17 cellular contexts compared by ENCODE assay signal in genomic region chr1:160227045-160227444, GRCh38. TPM values are rescaled to one million over a fixed set of nuclear protein-coding genes. Genes with fewer than 3 reads are reported as not detected.
DNase-seq lines count a peak whose midpoint lies in the region; ATAC-seq and TF ChIP-seq lines count a peak whose summit lies in the region.
"Had no signal": no experiment of that assay in that cellular context is flagged by ENCODE, and none has a peak within 500 bp of the region (broad histone marks: within the 10 kb centered on the region; RNA-seq: fewer than 3 reads in every experiment).

No MANE protein-coding gene starts in this region.

- H3K4me1 ChIP-seq in lower lobe of right lung (peaks cover 11% of the 10 kb centered on the region), upper lobe of right lung (no peaks in the 10 kb centered on the region)

- H3K36me3 ChIP-seq in lower lobe of right lung (peaks cover 100% of the 10 kb centered on the region), upper lobe of right lung (peaks cover 98% of the 10 kb centered on the region)

- H3K9me3 Mint-ChIP-seq in activated CD4-positive, alpha-beta T cell treated with anti-CD3 and anti-CD28 coated beads, Interleukin-2, amount 10 ng/mL, durations not matched to agents 24 days and 14 days, result no peaks in the 10 kb centered on the region
- H3K9me3 Mint-ChIP-seq: CD4-positive, alpha-beta T cell; GM23338 had no signal

- H3K4me3 ChIP-seq in lower lobe of right lung, result no peak overlapping the region
- no peak overlapping the region for H3K4me3 ChIP-seq in upper lobe of right lung
- H3K4me3 ChIP-seq: GM12878, GM23338 had no signal

- TF ChIP-seq CTCF in lower lobe of right lung (IDR thresholded peaks at IDR 0.05), result no peak
- TF ChIP-seq CTCF in upper lobe of right lung (IDR thresholded peaks at IDR 0.05), result no peak

- peaks cover 59% of the 10 kb centered on the region for H3K36me3 Mint-ChIP-seq in activated CD4-positive, alpha-beta T cell treated with anti-CD3 and anti-CD28 coated beads, Interleukin-2, amount 10 ng/mL, durations not matched to agents 24 days and 14 days (ENCODE audit: low read depth)

- peak; percentile 27 for ATAC-seq in HG02610 (IDR thresholded peaks at IDR 0.05; ENCODE audit: unreplicated experiment)
- peak; percentile 78 to 81 for ATAC-seq in lower lobe of right lung
- peak; percentile 86 for ATAC-seq in upper lobe of right lung
- ATAC-seq: GM23338 had no signal

- H3K27ac Mint-ChIP-seq in activated CD4-positive, alpha-beta T cell treated with anti-CD3 and anti-CD28 coated beads, Interleukin-2, amount 10 ng/mL, durations not matched to agents 24 days and 14 days, result peak overlapping the region; percentile 17
- H3K27ac Mint-ChIP-seq: B cell; CD4-positive, alpha-beta T cell; GM23338 had no signal

- intact Hi-C loops in activated CD4-positive, alpha-beta T cell treated with anti-CD3 and anti-CD28 coated beads, Interleukin-2, amount 10 ng/mL, durations not matched to agents 24 days and 14 days (cut with micrococcal nuclease), result loop anchor here (5.0 kb wide), 1 partner anchor 35 kb away; the partner anchor contains the start of gene CASQ1
- intact Hi-C loops in lower lobe of right lung (cut with DNase I), result no loop called here
- intact Hi-C loops in upper lobe of right lung (cut with DNase I), result no loop called here

- no peaks in the 10 kb centered on the region for H3K27me3 Mint-ChIP-seq in activated CD4-positive, alpha-beta T cell treated with anti-CD3 and anti-CD28 coated beads, Interleukin-2, amount 10 ng/mL, durations not matched to agents 24 days and 14 days
- H3K27me3 Mint-ChIP-seq: B cell; CD4-positive, alpha-beta T cell had no signal

- H3K9me3 ChIP-seq in lower lobe of right lung (no peaks in the 10 kb centered on the region), upper lobe of right lung (no peaks in the 10 kb centered on the region)

- H3K4me1 Mint-ChIP-seq in activated CD4-positive, alpha-beta T cell treated with anti-CD3 and anti-CD28 coated beads, Interleukin-2, amount 10 ng/mL, durations not matched to agents 24 days and 14 days, result no peaks in the 10 kb centered on the region
- H3K4me1 Mint-ChIP-seq: B cell, GM23338 had no signal

- H3K4me3 Mint-ChIP-seq in activated CD4-positive, alpha-beta T cell treated with anti-CD3 and anti-CD28 coated beads, Interleukin-2, amount 10 ng/mL, durations not matched to agents 24 days and 14 days, result no peak overlapping the region
- H3K4me3 Mint-ChIP-seq: B cell; CD4-positive, alpha-beta T cell; GM23338 had no signal

- no peak overlapping the region for H3K27ac ChIP-seq in lower lobe of right lung
- no peak overlapping the region for H3K27ac ChIP-seq in upper lobe of right lung

- DNase-seq in activated CD4-positive, alpha-beta T cell treated with anti-CD3 and anti-CD28 coated beads, Interleukin-2, amount 10 ng/mL, durations not matched to agents 24 days and 14 days, result no peak
- no peak for DNase-seq in activated CD4-positive, alpha-beta T cell treated with anti-CD3 and anti-CD28 coated beads for 48 hours
- DNase-seq in lower lobe of right lung (no peak), upper lobe of right lung (no peak), HT-29 (ENCODE audit: low spot score) (no peak), NK-92 (lab: John Stamatoyannopoulos, UW; ENCODE audit: unreplicated experiment) (no peak)
- DNase-seq: C1 segment of cervical spinal cord; Calu3; CD4-positive, alpha-beta T cell; DMS 273 treated with DMSO at 0.1 percent for 48 hours; DMS79; H7 had no signal

- H3K27me3 ChIP-seq in lower lobe of right lung (ENCODE audit: low read depth) (no peaks in the 10 kb centered on the region), upper lobe of right lung (no peaks in the 10 kb centered on the region)

RNA-seq across cellular contexts. Expression of gene PEA15, which starts 21.9 kb away (rescaled TPM):
- 70.2 and 70.9 TPM in 2 replicates for total RNA-seq in activated CD4-positive, alpha-beta T cell treated with anti-CD3 and anti-CD28 coated beads, Interleukin-2, amount 10 ng/mL, durations not matched to agents 24 days and 14 days
- total RNA-seq in lower lobe of right lung (132 TPM), upper lobe of right lung (175 TPM)
- 31.6 and 38.7 TPM in 2 replicates for total RNA-seq in HT-29 (2014; rRNA removed; shearing (Covaris generic))

RNA-seq across cellular contexts. Expression of gene DCAF8, which starts 35.3 kb away (rescaled TPM):
- total RNA-seq in activated CD4-positive, alpha-beta T cell treated with anti-CD3 and anti-CD28 coated beads, Interleukin-2, amount 10 ng/mL, durations not matched to agents 24 days and 14 days, result 117 and 121 TPM in 2 replicates
- total RNA-seq in lower lobe of right lung, result 114 TPM
- total RNA-seq in upper lobe of right lung, result 130 TPM
- 54.1 and 69.3 TPM in 2 replicates for total RNA-seq in HT-29 (2014; rRNA removed; shearing (Covaris generic))

RNA-seq across cellular contexts. Expression of gene CASQ1, which starts 36.7 kb away (rescaled TPM):
- total RNA-seq in activated CD4-positive, alpha-beta T cell treated with anti-CD3 and anti-CD28 coated beads, Interleukin-2, amount 10 ng/mL, durations not matched to agents 24 days and 14 days, result not detected in 2 replicates
- total RNA-seq in lower lobe of right lung, result 0.27 TPM
- total RNA-seq in upper lobe of right lung, result 0.41 TPM
- total RNA-seq in HT-29 (2014; rRNA removed; shearing (Covaris generic)), result not detected in 2 replicates
- total RNA-seq: B cell; Calu3; CD4-positive, alpha-beta T cell; HT1080 had no signal

RNA-seq across cellular contexts. Expression of gene PEX19, which starts 57.9 kb away (rescaled TPM):
- 51.8 and 60.2 TPM in 2 replicates for total RNA-seq in activated CD4-positive, alpha-beta T cell treated with anti-CD3 and anti-CD28 coated beads, Interleukin-2, amount 10 ng/mL, durations not matched to agents 24 days and 14 days
- 63.1 TPM for total RNA-seq in lower lobe of right lung
- total RNA-seq in upper lobe of right lung, result 64.2 TPM
- total RNA-seq in HT-29 (2014; rRNA removed; shearing (Covaris generic)), result 19.5 and 28.1 TPM in 2 replicates

Comparison
In these comparisons a context has a peak if more than half of its experiments do, and no peak if none do; other contexts are left out.
1. ATAC-seq: peak in every context shown above with its lines; median percentile 86 in upper lobe of right lung; 80 in lower lobe of right lung; 27 in HG02610.